ENCODE assay signal across 10 cellular contexts in the genomic region with DNA sequence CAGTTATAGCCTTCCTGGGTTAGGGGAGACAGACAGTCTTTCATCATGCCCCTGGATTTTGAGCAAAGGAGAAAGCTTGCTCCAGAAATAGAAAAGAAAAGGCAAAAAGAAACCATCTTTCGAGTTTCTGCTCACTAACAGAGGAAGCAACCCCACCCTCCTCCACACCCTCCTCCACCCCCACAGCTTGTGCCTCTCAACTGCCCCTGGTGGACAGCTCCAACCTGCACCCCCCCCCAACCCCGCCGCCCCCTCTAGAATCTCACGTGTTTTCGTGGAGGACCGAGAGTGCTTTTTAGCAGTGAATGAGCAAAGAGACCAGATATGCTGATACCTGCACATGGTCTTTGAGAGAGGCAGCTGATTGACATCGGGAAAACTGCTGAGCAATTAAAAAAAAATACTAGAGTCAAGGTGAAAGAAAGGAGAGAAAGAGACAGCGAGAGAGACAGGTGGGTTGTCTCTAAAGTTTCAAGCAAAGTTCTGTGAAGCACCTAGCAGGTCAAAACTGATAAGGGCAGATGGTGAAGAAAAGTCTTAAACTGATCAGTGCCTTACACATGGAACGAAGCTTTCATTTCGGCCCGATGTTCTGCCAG.
A peak's percentile ranks its signal among the peaks of the same experiment; 100 is the strongest.
DNase-seq lines count a peak whose midpoint lies in the region; ATAC-seq and TF ChIP-seq lines count a peak whose summit lies in the region.
"Had no signal": no experiment of that assay in that cellular context is flagged by ENCODE, and none has a peak within 500 bp of the region (broad histone marks: within the 10 kb centered on the region; RNA-seq: fewer than 3 reads in every experiment).

No MANE protein-coding gene starts in this region.

- no peaks in the 10 kb centered on the region for H3K36me3 ChIP-seq in WERI-Rb-1
- H3K36me3 ChIP-seq: neutrophil had no signal

- no peak overlapping the region for H3K27ac ChIP-seq in WERI-Rb-1
- H3K27ac ChIP-seq: coronary artery, neutrophil had no signal

- no peak for ATAC-seq in GM21447 (IDR thresholded peaks at IDR 0.05; ENCODE audit: unreplicated experiment)
- ATAC-seq in HG02610 (IDR thresholded peaks at IDR 0.05; ENCODE audit: unreplicated experiment): no peak
- ATAC-seq in GM21717 (IDR thresholded peaks at IDR 0.05; ENCODE audit: unreplicated experiment): no peak

- no peak overlapping the region for H3K4me3 ChIP-seq in WERI-Rb-1 (ENCODE audit: low read depth, low read length)
- H3K4me3 ChIP-seq: coronary artery had no signal

- TF ChIP-seq CTCF in WERI-Rb-1 (IDR thresholded peaks at IDR 0.05; ENCODE audit: low read depth, low read length): peak; percentile 37; the same call in 1 of the 2 replicates

- H3K9me3 ChIP-seq in WERI-Rb-1 (ENCODE audit: severe bottlenecking): no peaks in the 10 kb centered on the region
- H3K9me3 ChIP-seq: neutrophil had no signal

- H3K27me3 ChIP-seq in WERI-Rb-1 (ENCODE audit: insufficient read depth, low read depth, severe bottlenecking): peaks cover 14% of the 10 kb centered on the region

- peak; percentile 73 for DNase-seq in COR-L47 (lab: John Stamatoyannopoulos, UW)
- peak; percentile 24 to 26 for DNase-seq in Kasumi-1 (lab: John Stamatoyannopoulos, UW)
- DNase-seq in WERI-Rb-1: peak; percentile 25
- peak; percentile 44 for DNase-seq in medulla oblongata (ENCODE audit: extremely low spot score)
- DNase-seq in activated CD4-positive, CD25-positive, alpha-beta regulatory T cell treated with anti-CD3 and anti-CD28 coated beads, Interleukin-2, amount 50 U/mL, for 72 hours: no peak
